ENCODE assay signal across 9 cellular contexts in genomic region chr3:177618873-177619771, GRCh38.
DNase-seq lines count a peak whose midpoint lies in the region; ATAC-seq and TF ChIP-seq lines count a peak whose summit lies in the region.
"Had no signal": no experiment of that assay in that cellular context is flagged by ENCODE, and none has a peak within 500 bp of the region (broad histone marks: within the 10 kb centered on the region; RNA-seq: fewer than 3 reads in every experiment).

No MANE protein-coding gene starts in this region.

- no peaks in the 10 kb centered on the region for H3K36me3 ChIP-seq in GM23248 (ENCODE audit: low read depth)
- H3K36me3 ChIP-seq in ascending aorta: no peaks in the 10 kb centered on the region

- H3K9me2 ChIP-seq in GM23248 (ENCODE audit: insufficient read depth): no peaks in the 10 kb centered on the region

- DNase-seq in GM23248: peak; percentile 68
- DNase-seq in ascending aorta (ENCODE audit: low spot score in 2 of 2): no peak
- no peak for DNase-seq in right cardiac atrium
- DNase-seq in NCI-H526 (lab: John Stamatoyannopoulos, UW): no peak
- DNase-seq in effector CD8-positive, alpha-beta T cell (lab: John Stamatoyannopoulos, UW): no peak
- DNase-seq: NCI-H748 treated with DMSO at 0.1 percent for 48 hours had no signal

- H3K9me3 ChIP-seq in GM23248 (ENCODE audit: low read depth): no peaks in the 10 kb centered on the region
- no peaks in the 10 kb centered on the region for H3K9me3 ChIP-seq in ascending aorta
- H3K9me3 ChIP-seq in right cardiac atrium (ENCODE audit: control insufficient read depth, low read length): no peaks in the 10 kb centered on the region

- H3K4me1 ChIP-seq in GM23248 (ENCODE audit: insufficient read depth) (peaks cover 26% of the 10 kb centered on the region), ascending aorta (peaks cover 0 to 8% of the 10 kb centered on the region in 2 donors), right cardiac atrium (ENCODE audit: control insufficient read depth, insufficient read depth, low read length) (peaks cover 5% of the 10 kb centered on the region)

- H2AFZ ChIP-seq in GM23248: peak overlapping the region; percentile 65

- 0 out of 2 replicates have a peak, but pooled peaks cover 5% of the 10 kb centered on the region for H3F3A ChIP-seq in GM23248 (ENCODE audit: insufficient read depth)

- H3K9ac ChIP-seq in GM23248: peak overlapping the region; percentile 17; the same call in 1 of the 2 replicates

- H3K27ac ChIP-seq in GM23248 (no peak overlapping the region), ascending aorta (peak overlapping the region; percentile 37 to 63), right cardiac atrium (ENCODE audit: low read length) (peak overlapping the region; percentile 43), skin epidermis (peak overlapping the region in 16 of 21 experiments; percentile 13 to 75 (median 48))

- no peaks in the 10 kb centered on the region for H3K79me2 ChIP-seq in GM23248 (ENCODE audit: insufficient read depth)

- H3K27me3 ChIP-seq in GM23248 (replicated peaks; ENCODE audit: insufficient read depth) (no peaks in the 10 kb centered on the region), ascending aorta (no peaks in the 10 kb centered on the region), right cardiac atrium (ENCODE audit: control insufficient read depth, insufficient read depth) (no peaks in the 10 kb centered on the region)

- no peak overlapping the region for H3K4me3 ChIP-seq in GM23248
- H3K4me3 ChIP-seq in ascending aorta: no peak overlapping the region
- H3K4me3 ChIP-seq in right cardiac atrium (ENCODE audit: low read length): no peak overlapping the region
- no peak overlapping the region for H3K4me3 ChIP-seq in skin epidermis

- 31 to 32% methylated on average over 9 of the region's 9 CpGs for WGBS in GM23248 (ENCODE audit: low coverage in 1 of 2, low lambda C conversion rate in 2 of 2, missing lambda C conversion rate in 2 of 2), 2 experiments
- WGBS in right cardiac atrium: 25% methylated on average over 9 of the region's 9 CpGs

- intact Hi-C loops in ascending aorta (cut with DNase I): no loop called here
- intact Hi-C loops in right cardiac atrium (cut with DNase I): no loop called here

- TF ChIP-seq CTCF in ascending aorta (IDR thresholded peaks at IDR 0.05): no peak

- H4K20me1 ChIP-seq in GM23248 (ENCODE audit: insufficient read depth): no peaks in the 10 kb centered on the region

- in situ Hi-C loops in GM23248 (cut with MboI): no loop called here

- peak overlapping the region; percentile 27 for H3K4me2 ChIP-seq in GM23248 (ENCODE audit: unreplicated experiment)

- ATAC-seq in right cardiac atrium: peak; percentile 9 to 29
- ATAC-seq in HG03108 (IDR thresholded peaks at IDR 0.05; ENCODE audit: unreplicated experiment): no peak
- no peak for ATAC-seq in HG02588 (IDR thresholded peaks at IDR 0.05; ENCODE audit: unreplicated experiment)

Comparison
In these comparisons a context has a peak if more than half of its experiments do, and no peak if none do; other contexts are left out.
1. ATAC-seq: peak in right cardiac atrium (2 of 2); none in HG03108 (single experiment) and HG02588 (single experiment).